24 cellular contexts compared by ENCODE assay signal in genomic region chr18:35705988-35706387, GRCh38.
A peak's percentile ranks its signal among the peaks of the same experiment; 100 is the strongest.
DNase-seq lines count a peak whose midpoint lies in the region; ATAC-seq, FAIRE-seq and TF ChIP-seq lines count a peak whose summit lies in the region.
"Had no signal": no experiment of that assay in that cellular context is flagged by ENCODE, and none has a peak within 500 bp of the region (broad histone marks: within the 10 kb centered on the region; RNA-seq: fewer than 3 reads in every experiment).

No MANE protein-coding gene starts in this region.

- FAIRE-seq in HepG2 (lab: Jason Lieb, UNC), result no peak
- FAIRE-seq: A549, D721Med, G401.6, GM12878, GM12892, GM18507 had no signal

- H3K27ac Mint-ChIP-seq in MCF 10A (ENCODE audit: low read depth, unreplicated experiment) (peak overlapping the region; percentile 54), nephron progenitor cell (peak overlapping the region; percentile 61)
- no peak overlapping the region for H3K27ac Mint-ChIP-seq in activated CD4-positive, alpha-beta T cell treated with anti-CD3 and anti-CD28 coated beads, Interleukin-2, amount 10 ng/mL, durations not matched to agents 7 days and 5 days
- H3K27ac Mint-ChIP-seq: B cell; CD4-positive, alpha-beta T cell; CD8-positive, alpha-beta T cell had no signal

- H3K9me3 ChIP-seq in mammary epithelial cell (replicated peaks; ENCODE audit: insufficient read depth, low read length), result no peaks in the 10 kb centered on the region
- no peaks in the 10 kb centered on the region for H3K9me3 ChIP-seq in HepG2 (ENCODE audit: low read length)
- no peaks in the 10 kb centered on the region for H3K9me3 ChIP-seq in gastrocnemius medialis
- H3K9me3 ChIP-seq: A549; BLaER1 treated with 17β-estradiol and CSF1 and Interleukin-3, amounts not matched to agents 10 nM and 100 nM; Caco-2 had no signal

- H3K9ac ChIP-seq in mammary epithelial cell (ENCODE audit: insufficient read depth, low read length) (no peak overlapping the region), HepG2 (ENCODE audit: insufficient read depth, low read depth, low read length) (no peak overlapping the region)
- H3K9ac ChIP-seq: BLaER1 treated with 17β-estradiol and CSF1 and Interleukin-3, amounts not matched to agents 10 nM and 100 nM had no signal

- ATAC-seq in HepG2, result peak; percentile 42; the same call in 1 of the 3 replicates
- ATAC-seq in gastrocnemius medialis, result no peak
- ATAC-seq: A549; CD8-positive, alpha-beta T cell; GM12878 had no signal

- TF ChIP-seq POLR2A in HepG2 (IDR thresholded peaks at IDR 0.05; ENCODE audit: insufficient read depth in 1 of 2, low read depth in 2 of 2, low read length in 2 of 2), result no peak
- TF ChIP-seq POLR2A in gastrocnemius medialis (IDR thresholded peaks at IDR 0.05), result no peak

- H4K20me1 ChIP-seq in mammary epithelial cell (ENCODE audit: insufficient read depth, low read length) (no peaks in the 10 kb centered on the region), HepG2 (ENCODE audit: insufficient read depth, low read length) (no peaks in the 10 kb centered on the region)
- H4K20me1 ChIP-seq: BLaER1 treated with 17β-estradiol and CSF1 and Interleukin-3, amounts not matched to agents 10 nM and 100 nM had no signal

- H3K4me2 ChIP-seq in mammary epithelial cell (ENCODE audit: insufficient read depth, low read depth, low read length), result no peak overlapping the region
- no peak overlapping the region for H3K4me2 ChIP-seq in HepG2 (ENCODE audit: low read depth, low read length)
- H3K4me2 ChIP-seq: A549; BLaER1 treated with 17β-estradiol and CSF1 and Interleukin-3, amounts not matched to agents 10 nM and 100 nM had no signal

- no peak overlapping the region for H3K27ac ChIP-seq in mammary epithelial cell (ENCODE audit: insufficient read depth, low read depth, low read length)
- H3K27ac ChIP-seq in HepG2 (ENCODE audit: extremely low read length, insufficient read depth, low read length), result peak overlapping the region; percentile 27
- H3K27ac ChIP-seq in gastrocnemius medialis, result no peak overlapping the region
- H3K27ac ChIP-seq: 22Rv1; A549; BLaER1 treated with 17β-estradiol and CSF1 and Interleukin-3, amounts not matched to agents 10 nM and 100 nM; C4-2B had no signal

- TF ChIP-seq EP300 in HepG2 (IDR thresholded peaks at IDR 0.05; ENCODE audit: low read depth in 2 of 2, low read length in 2 of 2) (no peak), HepG2 (CRISPR knock-in tag; IDR thresholded peaks at IDR 0.05; ENCODE audit: borderline replicate concordance) (no peak)

- BruUV-seq in MCF 10A (replicated peaks; lab: Mats Ljungman, UMichigan), result no TSS peak
- no TSS peak for BruUV-seq in mammary epithelial cell (replicated peaks; lab: Mats Ljungman, UMichigan)
- no TSS peak for BruUV-seq in HepG2 (replicated peaks; lab: Mats Ljungman, UMichigan)

- H3K9me3 Mint-ChIP-seq in MCF 10A (ENCODE audit: unreplicated experiment) (no peaks in the 10 kb centered on the region), nephron progenitor cell (no peaks in the 10 kb centered on the region)
- no peaks in the 10 kb centered on the region for H3K9me3 Mint-ChIP-seq in activated CD4-positive, alpha-beta T cell treated with anti-CD3 and anti-CD28 coated beads, Interleukin-2, amount 10 ng/mL, durations not matched to agents 7 days and 5 days
- H3K9me3 Mint-ChIP-seq: CD4-positive, alpha-beta T cell; CD8-positive, alpha-beta T cell had no signal

- intact Hi-C loops in MCF 10A (cut with micrococcal nuclease), result no loop called here
- intact Hi-C loops in mammary epithelial cell (cut with micrococcal nuclease), result no loop called here
- intact Hi-C loops in HepG2 (cut with micrococcal nuclease; ENCODE audit: unreplicated experiment), result no loop called here
- intact Hi-C loops in gastrocnemius medialis (cut with DNase I; ENCODE audit: low total_unique reads), result no loop called here

- CTCF ChIA-PET in MCF 10A (lab: Yijun Ruan, JAX), result interaction anchor here (0.6 to 1.1 kb wide), 2 partner anchors 38 to 298 kb away, joined by 3 to 6 read pairs; no protein-coding TSS in a partner anchor
- CTCF ChIA-PET in mammary epithelial cell (lab: Charles Lee; ENCODE audit: low non-redundant PET), result no interaction called here
- CTCF ChIA-PET in HepG2 (lab: Yijun Ruan, JAX; ENCODE audit: low intra/inter-chr PET ratio, low total read pairs), result no interaction called here
- CTCF ChIA-PET in activated CD4-positive, alpha-beta T cell treated with anti-CD3 and anti-CD28 coated beads, Interleukin-2, amount 10 ng/mL, durations not matched to agents 7 days and 5 days (lab: Charles Lee), result interaction anchor here (0.8 kb wide), 1 partner anchor 10 kb away, joined by 3 read pairs; no protein-coding TSS in a partner anchor

- no peaks in the 10 kb centered on the region for H3K4me1 Mint-ChIP-seq in MCF 10A (ENCODE audit: insufficient read depth, unreplicated experiment)
- no peaks in the 10 kb centered on the region for H3K4me1 Mint-ChIP-seq in nephron progenitor cell
- H3K4me1 Mint-ChIP-seq in activated CD4-positive, alpha-beta T cell treated with anti-CD3 and anti-CD28 coated beads, Interleukin-2, amount 10 ng/mL, durations not matched to agents 7 days and 5 days, result no peaks in the 10 kb centered on the region

- no peak overlapping the region for H2AFZ ChIP-seq in mammary epithelial cell (ENCODE audit: low read depth, low read length)
- no peak overlapping the region for H2AFZ ChIP-seq in HepG2 (ENCODE audit: low read length)

- no peaks in the 10 kb centered on the region for H3K27me3 Mint-ChIP-seq in MCF 10A (ENCODE audit: insufficient read depth, unreplicated experiment)
- H3K27me3 Mint-ChIP-seq in nephron progenitor cell (ENCODE audit: low read depth, poor library complexity), result no peaks in the 10 kb centered on the region
- H3K27me3 Mint-ChIP-seq in activated CD4-positive, alpha-beta T cell treated with anti-CD3 and anti-CD28 coated beads, Interleukin-2, amount 10 ng/mL, durations not matched to agents 7 days and 5 days, result no peaks in the 10 kb centered on the region
- H3K27me3 Mint-ChIP-seq: B cell; CD4-positive, alpha-beta T cell had no signal

- no peaks in the 10 kb centered on the region for H3K27me3 ChIP-seq in mammary epithelial cell (ENCODE audit: insufficient read depth, low read length)
- H3K27me3 ChIP-seq in HepG2 (ENCODE audit: control insufficient read depth in 1 of 2, insufficient read depth in 2 of 2, low read length in 2 of 2), result no peaks in the 10 kb centered on the region
- H3K27me3 ChIP-seq in gastrocnemius medialis, result no peaks in the 10 kb centered on the region
- H3K27me3 ChIP-seq: BLaER1 treated with 17β-estradiol and CSF1 and Interleukin-3, amounts not matched to agents 10 nM and 100 nM had no signal

- TF ChIP-seq RAD21 in HepG2 (CRISPR knock-in tag; IDR thresholded peaks at IDR 0.05), result no peak

- in situ Hi-C loops in mammary epithelial cell (cut with MboI; ENCODE audit: low sequenced_read_pairs in 2 of 2) (no loop called here), HepG2 (cut with HindIII; ENCODE audit: extremely low pct_ligation_motif_present, low pct_unique_long_range_greater_than_20kb) (no loop called here), gastrocnemius medialis (cut with MboI; ENCODE audit: low sequenced_read_pairs in 4 of 4) (no loop called here)

- POLR2A ChIA-PET in MCF 10A (lab: Yijun Ruan, JAX), result interaction anchor here (0.6 kb wide), 1 partner anchor 305 kb away, joined by 3 read pairs; no protein-coding TSS in a partner anchor
- POLR2A ChIA-PET in HepG2 (lab: Yijun Ruan, JAX), result no interaction called here
- POLR2A ChIA-PET in activated CD4-positive, alpha-beta T cell treated with anti-CD3 and anti-CD28 coated beads, Interleukin-2, amount 10 ng/mL, durations not matched to agents 7 days and 5 days (lab: Charles Lee), result no interaction called here

- H3K36me3 ChIP-seq in mammary epithelial cell (ENCODE audit: insufficient read depth, low read length) (peaks cover 11% of the 10 kb centered on the region), HepG2 (replicated peaks in 1 of 2; ENCODE audit: control insufficient read depth in 1 of 2, insufficient read depth in 2 of 2, low read length in 2 of 2) (peaks cover 0 to 10% of the 10 kb centered on the region in 2 experiments; a peak in 2 of 5 replicates), gastrocnemius medialis (peaks cover 0 to 15% of the 10 kb centered on the region in 2 donors)

- H3K4me3 ChIP-seq in mammary epithelial cell (replicated peaks in 1 of 3; ENCODE audit: insufficient read depth in 1 of 3, low read depth in 2 of 3, low read length in 3 of 3), result no peak overlapping the region
- H3K4me3 ChIP-seq in HepG2 (replicated peaks in 1 of 3; ENCODE audit: insufficient read depth in 1 of 3, low read depth in 2 of 3, low read length in 3 of 3), result no peak overlapping the region
- no peak overlapping the region for H3K4me3 ChIP-seq in gastrocnemius medialis
- H3K4me3 ChIP-seq: A549; BLaER1 treated with 17β-estradiol and CSF1 and Interleukin-3, amounts not matched to agents 10 nM and 100 nM; GM12878 had no signal

- H3K79me2 ChIP-seq in mammary epithelial cell (ENCODE audit: insufficient read depth, low read length) (no peaks in the 10 kb centered on the region), HepG2 (ENCODE audit: insufficient read depth, low read length) (no peaks in the 10 kb centered on the region)

- TF ChIP-seq CTCF in MCF 10A (IDR thresholded peaks at IDR 0.05; ENCODE audit: unreplicated experiment) (no peak), mammary epithelial cell (conservative IDR thresholded peaks at IDR 0.05 in 1 of 2, IDR thresholded peaks at IDR 0.05 in 1 of 2; ENCODE audit: extremely low read depth in 1 of 2, insufficient read depth in 1 of 2, low read depth in 1 of 2, low read length in 2 of 2) (no peak), HepG2 (CRISPR knock-in tag; IDR thresholded peaks at IDR 0.05) (no peak), nephron progenitor cell (IDR thresholded peaks at IDR 0.05) (no peak), gastrocnemius medialis (IDR thresholded peaks at IDR 0.05 in 4 of 5, conservative IDR thresholded peaks at IDR 0.05 in 1 of 5) (no peak)

- peaks cover 37% of the 10 kb centered on the region for H3K36me3 Mint-ChIP-seq in MCF 10A (ENCODE audit: insufficient read depth, unreplicated experiment)
- peaks cover 24% of the 10 kb centered on the region for H3K36me3 Mint-ChIP-seq in nephron progenitor cell (ENCODE audit: low read depth)
- peaks cover 12% of the 10 kb centered on the region for H3K36me3 Mint-ChIP-seq in activated CD4-positive, alpha-beta T cell treated with anti-CD3 and anti-CD28 coated beads, Interleukin-2, amount 10 ng/mL, durations not matched to agents 7 days and 5 days (ENCODE audit: low read depth)

- WGBS in mammary epithelial cell (ENCODE audit: low coverage, missing lambda C conversion rate), result 83% methylated on average over 2 of the region's 10 CpGs
- 78% methylated on average over 10 of the region's 10 CpGs for WGBS in HepG2 (ENCODE audit: low lambda C conversion rate)

- dilution Hi-C loops in mammary epithelial cell (cut with HindIII; ENCODE audit: low sequenced_read_pairs), result no loop called here

- DNase-seq in MCF 10A (ENCODE audit: unreplicated experiment) (no peak), mammary epithelial cell (no peak), HepG2 (ENCODE audit: low spot score) (peak; percentile 15), nephron progenitor cell (no peak), germinal center (ENCODE audit: low spot score) (no peak), gastrocnemius medialis (no peak)
- DNase-seq in activated CD4-positive, alpha-beta T cell treated with anti-CD3 and anti-CD28 coated beads, Interleukin-2, amount 10 ng/mL, durations not matched to agents 7 days and 5 days, result no peak
- DNase-seq: AML-193; Caco-2; Calu3; CD4-positive, alpha-beta T cell; CD8-positive, alpha-beta T cell; DMS79 treated with DMSO at 0.1 percent for 48 hours; GF-D8 had no signal

- H3K4me3 Mint-ChIP-seq in MCF 10A (ENCODE audit: unreplicated experiment) (no peak overlapping the region), nephron progenitor cell (no peak overlapping the region)
- H3K4me3 Mint-ChIP-seq in activated CD4-positive, alpha-beta T cell treated with anti-CD3 and anti-CD28 coated beads, Interleukin-2, amount 10 ng/mL, durations not matched to agents 7 days and 5 days, result no peak overlapping the region
- H3K4me3 Mint-ChIP-seq: B cell; CD4-positive, alpha-beta T cell; CD8-positive, alpha-beta T cell had no signal

- H3K4me1 ChIP-seq in mammary epithelial cell (ENCODE audit: insufficient read depth, low read length) (no peaks in the 10 kb centered on the region), HepG2 (ENCODE audit: insufficient read depth, low read length) (peaks cover 58% of the 10 kb centered on the region), gastrocnemius medialis (no peaks in the 10 kb centered on the region)
- H3K4me1 ChIP-seq: Caco-2 had no signal

Comparison
In these comparisons a context has a peak if more than half of its experiments do, and no peak if none do; other contexts are left out.
1. CTCF ChIA-PET loops: an anchor here in MCF 10A (0.6 to 1.1 kb wide) and activated CD4-positive, alpha-beta T cell treated with anti-CD3 and anti-CD28 coated beads, Interleukin-2, amount 10 ng/mL, durations not matched to agents 7 days and 5 days (0.8 kb wide); none called in mammary epithelial cell and HepG2.